1 cellular context compared by ENCODE assay signal in the genomic region with DNA sequence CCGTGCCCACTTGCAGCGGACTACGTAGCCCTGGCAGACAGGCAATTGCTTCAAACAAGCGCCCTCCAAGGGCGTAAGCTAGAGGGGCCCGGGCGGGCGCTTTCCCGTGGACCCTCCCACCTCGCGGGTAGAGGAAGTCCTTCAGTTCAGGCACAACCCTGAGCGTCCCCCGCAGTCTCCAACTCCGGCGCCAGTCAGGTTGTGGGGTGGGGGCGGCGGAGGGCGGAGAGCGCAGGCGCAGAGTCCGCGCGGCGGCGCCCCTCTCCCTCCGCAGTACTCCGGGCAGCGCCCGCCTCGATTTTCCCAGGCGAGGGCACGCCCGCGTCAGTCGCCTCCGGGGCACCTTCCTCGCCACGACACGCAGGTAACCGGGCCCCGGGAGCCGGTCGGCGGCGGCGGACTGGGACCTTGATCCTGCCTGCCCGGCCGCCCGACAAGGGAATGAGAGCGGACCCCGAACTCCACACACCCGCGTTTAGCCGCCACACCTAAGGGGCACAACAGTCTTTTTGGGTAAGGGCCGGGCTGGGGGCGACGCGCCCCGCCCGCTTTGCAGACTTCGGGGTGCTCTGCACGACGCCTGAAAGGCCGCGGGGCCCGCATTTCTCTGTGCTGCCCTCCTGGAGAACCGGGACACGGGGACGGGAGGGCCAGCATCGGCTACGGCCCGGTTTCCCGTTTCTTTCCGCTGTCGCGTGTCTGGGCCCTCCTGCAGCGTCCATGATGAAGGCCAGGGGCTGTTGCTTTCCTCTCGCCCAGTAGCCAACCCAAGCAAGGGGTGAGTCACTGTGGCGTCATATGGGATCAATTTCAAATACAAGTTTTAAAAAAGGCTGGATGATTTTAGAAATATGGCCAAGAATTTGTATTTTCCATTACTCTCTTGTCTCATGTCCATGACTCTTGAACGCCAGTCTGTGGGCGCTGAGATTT.
TF ChIP-seq lines count a peak whose summit lies in the region.

A gene (plus strand): TSS at position 276 of the 933 bp plus-strand sequence. CDS start 35,335 bp downstream, outside the sequence.

TF ChIP-seq in GM12878, 131 proteins besides CTCF, POLR2A, EP300 and RAD21:
- TF ChIP-seq, protein P1, sequence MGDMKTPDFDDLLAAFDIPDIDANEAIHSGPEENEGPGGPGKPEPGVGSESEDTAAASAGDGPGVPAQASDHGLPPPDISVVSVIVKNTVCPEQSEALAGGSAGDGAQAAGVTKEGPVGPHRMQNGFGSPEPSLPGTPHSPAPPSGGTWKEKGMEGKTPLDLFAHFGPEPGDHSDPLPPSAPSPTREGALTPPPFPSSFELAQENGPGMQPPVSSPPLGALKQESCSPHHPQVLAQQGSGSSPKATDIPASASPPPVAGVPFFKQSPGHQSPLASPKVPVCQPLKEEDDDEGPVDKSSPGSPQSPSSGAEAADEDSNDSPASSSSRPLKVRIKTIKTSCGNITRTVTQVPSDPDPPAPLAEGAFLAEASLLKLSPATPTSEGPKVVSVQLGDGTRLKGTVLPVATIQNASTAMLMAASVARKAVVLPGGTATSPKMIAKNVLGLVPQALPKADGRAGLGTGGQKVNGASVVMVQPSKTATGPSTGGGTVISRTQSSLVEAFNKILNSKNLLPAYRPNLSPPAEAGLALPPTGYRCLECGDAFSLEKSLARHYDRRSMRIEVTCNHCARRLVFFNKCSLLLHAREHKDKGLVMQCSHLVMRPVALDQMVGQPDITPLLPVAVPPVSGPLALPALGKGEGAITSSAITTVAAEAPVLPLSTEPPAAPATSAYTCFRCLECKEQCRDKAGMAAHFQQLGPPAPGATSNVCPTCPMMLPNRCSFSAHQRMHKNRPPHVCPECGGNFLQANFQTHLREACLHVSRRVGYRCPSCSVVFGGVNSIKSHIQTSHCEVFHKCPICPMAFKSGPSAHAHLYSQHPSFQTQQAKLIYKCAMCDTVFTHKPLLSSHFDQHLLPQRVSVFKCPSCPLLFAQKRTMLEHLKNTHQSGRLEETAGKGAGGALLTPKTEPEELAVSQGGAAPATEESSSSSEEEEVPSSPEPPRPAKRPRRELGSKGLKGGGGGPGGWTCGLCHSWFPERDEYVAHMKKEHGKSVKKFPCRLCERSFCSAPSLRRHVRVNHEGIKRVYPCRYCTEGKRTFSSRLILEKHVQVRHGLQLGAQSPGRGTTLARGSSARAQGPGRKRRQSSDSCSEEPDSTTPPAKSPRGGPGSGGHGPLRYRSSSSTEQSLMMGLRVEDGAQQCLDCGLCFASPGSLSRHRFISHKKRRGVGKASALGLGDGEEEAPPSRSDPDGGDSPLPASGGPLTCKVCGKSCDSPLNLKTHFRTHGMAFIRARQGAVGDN (IDR thresholded peaks at IDR 0.05) = 0 out of 2 replicates have a peak, but pooled peaks have one; percentile 12
- peak; percentile 16 for TF ChIP-seq SUZ12 (IDR thresholded peaks at IDR 0.05; ENCODE audit: unreplicated experiment)
- peak; percentile 39; the same call in 1 of the 2 replicates for TF ChIP-seq IKZF1 (conservative IDR thresholded peaks at IDR 0.05)
- 0 out of 2 replicates have a peak, but pooled peaks have one; percentile 32 for TF ChIP-seq DPF2 (IDR thresholded peaks at IDR 0.05)
- TF ChIP-seq BHLHE40 (IDR thresholded peaks at IDR 0.05; ENCODE audit: borderline replicate concordance in 1 of 2, low read depth in 2 of 2, low read length in 1 of 2) = peak; percentile 7 to 13; a peak in 1 of 4 replicates
- TF ChIP-seq SP1 (IDR thresholded peaks at IDR 0.05; ENCODE audit: low read depth, low read length) = no peak
- 0 out of 3 replicates have a peak, but pooled peaks of 1 of the 2 experiments have one; percentile 4 for TF ChIP-seq EGR1 (IDR thresholded peaks at IDR 0.05; ENCODE audit: borderline replicate concordance in 1 of 2, low read depth in 2 of 2, low read length in 2 of 2)
- no peak for TF ChIP-seq HDAC2 (IDR thresholded peaks at IDR 0.05)
- peak; percentile 56; the same call in 1 of the 2 replicates for TF ChIP-seq SMARCA5 (IDR thresholded peaks at IDR 0.05)
- TF ChIP-seq SUPT20H (IDR thresholded peaks at IDR 0.05; ENCODE audit: borderline replicate concordance, control insufficient read depth, low read depth, low read length) = no peak
